ENCODE assay signal across 35 cellular contexts in the genomic region with DNA sequence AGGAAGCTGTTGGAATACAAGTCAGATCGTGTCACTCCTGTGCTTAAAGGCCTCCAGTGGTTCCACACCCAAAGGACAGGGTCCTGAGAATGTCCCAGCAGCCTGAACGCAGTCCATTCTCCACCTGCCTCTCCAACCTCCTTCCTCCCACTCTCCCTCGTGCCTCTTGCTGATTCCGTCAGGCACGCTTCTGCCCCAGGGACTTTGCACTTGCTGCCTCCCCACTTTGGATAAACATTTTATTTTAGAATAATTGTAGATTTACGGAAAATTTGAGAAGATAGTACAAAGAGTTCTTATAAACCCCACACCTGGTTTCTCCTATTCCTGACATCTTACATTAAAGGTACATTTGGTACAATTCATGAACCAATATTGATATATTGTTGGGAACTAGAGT.
"Had no signal": no experiment of that assay in that cellular context is flagged by ENCODE, and none has a peak within 500 bp of the region (broad histone marks: within the 10 kb centered on the region; RNA-seq: fewer than 3 reads in every experiment).

No MANE protein-coding gene starts in this region.

- H3K27me3 ChIP-seq: adrenal gland, body of pancreas, breast epithelium had no signal

- H3K27ac ChIP-seq: adrenal gland, body of pancreas, breast epithelium, KMS-11, PC-9, RWPE1 had no signal

- H2AFZ ChIP-seq: PC-9 had no signal

- H3K9me3 ChIP-seq: adrenal gland, body of pancreas, breast epithelium had no signal

- DNase-seq: activated CD4-positive, alpha-beta memory T cell treated with anti-CD3 and anti-CD28 coated beads for 36 hours; activated CD4-positive, alpha-beta T cell treated with anti-CD3 and anti-CD28 coated beads for 36 hours; activated CD4-positive, alpha-beta T cell treated with anti-CD3 and anti-CD28 coated beads, Interleukin-2, amount 50 U/mL, for 1 hour; activated CD8-positive, alpha-beta memory T cell treated with anti-CD3 and anti-CD28 coated beads, Interleukin-2, amount 50 U/mL, for 4 hours; activated naive CD4-positive, alpha-beta T cell; activated naive CD4-positive, alpha-beta T cell treated with anti-CD3 and anti-CD28 coated beads, Interleukin-2, amount 50 U/mL, for 16 hours; activated naive CD8-positive, alpha-beta T cell treated with anti-CD3 and anti-CD28 coated beads for 36 hours; activated T-cell treated with anti-CD3 and anti-CD28 coated beads for 4 hours; activated T-cell treated with anti-CD3 and anti-CD28 coated beads, Interleukin-2, amount 50 U/mL, for 4 hours; adrenal gland; body of pancreas; MM.1S; MV-4-11; NCI-H1092; NCI-H1436 treated with DMSO at 0.1 percent for 48 hours; NCI-H1694 treated with DMSO at 0.1 percent for 48 hours; NCI-H2029; NCI-H2171; NCI-H510A; NCI-H526; NCI-H748 treated with DMSO at 0.1 percent for 48 hours; PC-9; SIG-M5; T-cell; T-helper 2 cell had no signal

- FAIRE-seq: astrocyte, RCC 7860, TTC549 had no signal

- H3K4me1 ChIP-seq: adrenal gland, body of pancreas, breast epithelium had no signal

- H3K4me3 ChIP-seq: adrenal gland, body of pancreas, breast epithelium, PC-9 had no signal

- H3K4me2 ChIP-seq: KMS-11, PC-9 had no signal

- H3K36me3 ChIP-seq: adrenal gland, breast epithelium had no signal

- ATAC-seq: activated CD4-positive, alpha-beta T cell treated with anti-CD3 and anti-CD28 coated beads for 36 hours; activated CD4-positive, CD25-positive, alpha-beta regulatory T cell treated with anti-CD3 and anti-CD28 coated beads, Interleukin-2, amount 50 U/mL, for 24 hours; activated T-cell treated with anti-CD3 and anti-CD28 coated beads, Interleukin-2, amount 50 U/mL, for 4 hours; body of pancreas; Right ventricle myocardium inferior; SK-N-SH treated with all-trans-retinoic acid at 6 μM for 48 hours; T-cell; WTC11 had no signal

- H3K9ac ChIP-seq: KMS-11 had no signal
